Comparison of ENCODE assay signal across 12 cellular contexts in genomic region chr19:49894879-49895565, GRCh38. TPM values are rescaled to one million over a fixed set of nuclear protein-coding genes. Genes with fewer than 3 reads are reported as not detected.
DNase-seq lines count a peak whose midpoint lies in the region; TF ChIP-seq lines count a peak whose summit lies in the region.
"Had no signal": no experiment of that assay in that cellular context is flagged by ENCODE, and none has a peak within 500 bp of the region (broad histone marks: within the 10 kb centered on the region; RNA-seq: fewer than 3 reads in every experiment).

No MANE protein-coding gene starts in this region.

- peaks cover 19% of the 10 kb centered on the region for H3K27me3 Mint-ChIP-seq in endothelial cell (ENCODE audit: unreplicated experiment)

- H3K4me3 Mint-ChIP-seq in endothelial cell (ENCODE audit: unreplicated experiment): no peak overlapping the region

- no peak overlapping the region for H3K27ac Mint-ChIP-seq in endothelial cell (ENCODE audit: unreplicated experiment)

- peaks cover 11% of the 10 kb centered on the region for H3K36me3 Mint-ChIP-seq in endothelial cell (ENCODE audit: low read depth, unreplicated experiment)

- peaks cover 18% of the 10 kb centered on the region for H3K4me1 Mint-ChIP-seq in endothelial cell (ENCODE audit: unreplicated experiment)

- no peak for TF ChIP-seq CTCF in endothelial cell (IDR thresholded peaks at IDR 0.05; ENCODE audit: unreplicated experiment)

- no peaks in the 10 kb centered on the region for H3K9me3 Mint-ChIP-seq in endothelial cell (ENCODE audit: unreplicated experiment)

- DNase-seq in activated T-cell treated with anti-CD3 and anti-CD28 coated beads for 24 hours (ENCODE audit: low read depth) (peak; percentile 26), GM19238 (ENCODE audit: insufficient read length, low spot score) (peak; percentile 67), posterior vena cava (ENCODE audit: low spot score) (no peak), NCI-H1930 (lab: John Stamatoyannopoulos, UW) (no peak), endothelial cell (ENCODE audit: low spot score) (no peak)
- no peak for DNase-seq in activated T-cell treated with anti-CD3 and anti-CD28 coated beads, Interleukin-2, amount 50 U/mL, for 1 hour
- DNase-seq in activated T-cell treated with anti-CD3 and anti-CD28 coated beads, Interleukin-2, amount 50 U/mL, for 48 hours: peak; percentile 65 to 74
- peak; percentile 49 to 55 for DNase-seq in stimulated activated CD8-positive, alpha-beta memory T cell treated with anti-CD3 and anti-CD28 coated beads, Interleukin-2, amount 100 ng/mL, for 48 hours (ENCODE audit: low read depth in 2 of 2)
- DNase-seq: caudate nucleus, EL, NCI-H524, right lobe of liver had no signal

- intact Hi-C loops in posterior vena cava (cut with DNase I): no loop called here

RNA-seq across cellular contexts. Expression of gene IL4I1, which starts 1.7 kb away (rescaled TPM):
- 1 to 10 TPM; 1.1 to 1.3 TPM for total RNA-seq in posterior vena cava
- 0.90 TPM for total RNA-seq in endothelial cell (ENCODE audit: unreplicated experiment)

RNA-seq across cellular contexts. Expression of gene TBC1D17, which starts 17.5 kb away (rescaled TPM):
- total RNA-seq in posterior vena cava (10 to 100 TPM; 28.7 to 36.3 TPM), endothelial cell (ENCODE audit: unreplicated experiment) (36.8 TPM)

RNA-seq across cellular contexts. Expression of gene AKT1S1, which starts 17.9 kb away (rescaled TPM):
- total RNA-seq in posterior vena cava (10 to 100 TPM; 26.5 to 28.9 TPM), endothelial cell (ENCODE audit: unreplicated experiment) (48.2 TPM)

RNA-seq across cellular contexts. Expression of gene PNKP, which starts 27.6 kb away (rescaled TPM):
- total RNA-seq in posterior vena cava (10 to 100 TPM; 40.5 to 43.4 TPM), endothelial cell (ENCODE audit: unreplicated experiment) (96.0 TPM)

RNA-seq across cellular contexts. Expression of gene ATF5, which starts 34.0 kb away (rescaled TPM):
- total RNA-seq in posterior vena cava (10 to 100 TPM; 18.8 to 37.0 TPM), endothelial cell (ENCODE audit: unreplicated experiment) (15.8 TPM)

Comparison
In these comparisons a context has a peak if more than half of its experiments do, and no peak if none do; other contexts are left out.
1. DNase-seq: peak in activated T-cell treated with anti-CD3 and anti-CD28 coated beads for 24 hours (single experiment), GM19238 (single experiment), activated T-cell treated with anti-CD3 and anti-CD28 coated beads, Interleukin-2, amount 50 U/mL, for 48 hours (2 of 2) and stimulated activated CD8-positive, alpha-beta memory T cell treated with anti-CD3 and anti-CD28 coated beads, Interleukin-2, amount 100 ng/mL, for 48 hours (2 of 2); none in activated T-cell treated with anti-CD3 and anti-CD28 coated beads, Interleukin-2, amount 50 U/mL, for 1 hour (single experiment), posterior vena cava (single experiment), NCI-H1930 (0 of 2) and endothelial cell (single experiment).